Comparison of ENCODE assay signal across 1 cellular context in the genomic region with DNA sequence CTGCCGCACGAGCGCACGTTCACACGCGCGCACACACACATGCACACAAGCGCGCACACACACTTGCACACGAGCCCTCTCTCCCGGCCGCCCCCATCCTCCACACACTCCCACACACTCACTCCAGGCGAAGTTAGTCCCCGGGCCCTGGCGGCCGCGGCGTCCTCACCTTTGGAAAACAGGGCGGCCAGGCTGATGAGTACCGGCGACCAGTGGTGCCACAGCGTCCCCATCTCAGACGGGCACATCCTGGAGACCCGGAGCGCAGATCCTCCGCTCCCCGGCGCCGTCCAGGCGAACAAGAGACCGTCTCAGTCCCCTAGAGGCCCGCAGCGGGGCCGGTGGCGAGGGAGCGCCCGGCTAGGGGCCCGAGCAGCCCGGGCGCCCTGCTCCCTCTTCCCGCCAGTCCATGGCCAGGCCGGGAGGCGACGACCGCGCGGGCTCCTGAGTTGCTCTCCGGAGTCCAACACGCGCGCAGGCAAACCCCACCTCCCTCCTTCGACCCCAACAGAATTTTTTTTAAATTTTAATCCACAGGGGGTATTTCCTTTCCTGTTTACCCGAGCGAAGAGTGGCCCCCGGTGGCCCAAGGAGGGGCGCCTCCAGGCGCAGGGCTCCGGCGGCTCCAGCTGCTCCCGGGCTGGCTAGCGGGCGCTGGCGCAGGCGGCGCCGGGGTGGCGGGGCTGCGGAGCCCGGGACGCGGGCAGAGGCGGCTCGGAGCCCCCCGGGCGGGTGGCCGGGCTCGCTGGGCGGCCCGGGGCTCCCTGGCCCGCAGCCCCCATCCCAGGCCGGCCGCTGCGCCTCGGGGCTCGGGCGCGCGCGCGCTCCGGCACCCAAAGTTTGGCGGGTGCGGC.
TF ChIP-seq lines count a peak whose summit lies in the region.

No MANE protein-coding gene starts in this region.

TF ChIP-seq in HEK293, 187 proteins besides CTCF, POLR2A, EP300 and RAD21 (continued from another document):
- TF ChIP-seq PRDM6 (tag by site-specific recombination; IDR thresholded peaks at IDR 0.05) (no peak), BCL11B (tag by site-specific recombination; IDR thresholded peaks at IDR 0.05; ENCODE audit: low read depth) (no peak), ZNF155 (tag by site-specific recombination; IDR thresholded peaks at IDR 0.05) (no peak), ZNF202 (tag by site-specific recombination; IDR thresholded peaks at IDR 0.05; ENCODE audit: borderline replicate concordance) (no peak), ZNF404 (tag by site-specific recombination; IDR thresholded peaks at IDR 0.05) (no peak)
